12 cellular contexts compared by ENCODE assay signal in genomic region chr2:130153721-130154422, GRCh38. TPM values are rescaled to one million over a fixed set of nuclear protein-coding genes. Genes with fewer than 3 reads are reported as not detected.
DNase-seq lines count a peak whose midpoint lies in the region; ATAC-seq, FAIRE-seq and TF ChIP-seq lines count a peak whose summit lies in the region.
"Not testable (repeated sequence)": the region's sequence is repeated elsewhere in the genome, so short reads cannot be mapped to it uniquely, and the experiment has no call there.
"Had no signal": no experiment of that assay in that cellular context is flagged by ENCODE, and none has a peak within 500 bp of the region (broad histone marks: within the 10 kb centered on the region; RNA-seq: fewer than 3 reads in every experiment).

No MANE protein-coding gene starts in this region.

- not testable (repeated sequence) for H3K9me1 ChIP-seq in K562 (ENCODE audit: control insufficient read depth, insufficient read depth, low read length)

- 95% methylated on average over 15 of the region's 23 CpGs for WGBS in K562 (ENCODE audit: insufficient coverage, low coverage, missing lambda C conversion rate)

- H3K27ac ChIP-seq in K562 (ENCODE audit: extremely low read depth, low read depth, low read length); kidney (ENCODE audit: low read depth in 2 of 2, low read length in 2 of 2); lower lobe of right lung; upper lobe of right lung: not testable (repeated sequence)

- H4K20me1 ChIP-seq in K562 (replicated peaks; ENCODE audit: control insufficient read depth, insufficient read depth, low read length), result not testable (repeated sequence)

- BruUV-seq in K562 (replicated peaks; lab: Mats Ljungman, UMichigan), result not testable (repeated sequence)

- H3K4me3 ChIP-seq in K562; kidney (ENCODE audit: low read length in 2 of 2); lower lobe of right lung; upper lobe of right lung: not testable (repeated sequence)

- TF ChIP-seq CTCF in K562 (IDR thresholded peaks at IDR 0.05 in 2 of 3, conservative IDR thresholded peaks at IDR 0.05 in 1 of 3; ENCODE audit: insufficient read depth in 2 of 3, low read depth in 1 of 3, low read length in 3 of 3); kidney (IDR thresholded peaks at IDR 0.05; ENCODE audit: borderline replicate concordance, extremely low read depth, insufficient read depth); lower lobe of right lung (IDR thresholded peaks at IDR 0.05); upper lobe of right lung (IDR thresholded peaks at IDR 0.05): not testable (repeated sequence)

- not testable (repeated sequence) for ATAC-seq in K562, lower lobe of right lung, sciatic nerve, upper lobe of right lung

- CTCF ChIA-PET in K562 (lab: Yijun Ruan, JAX; ENCODE audit: low intra/inter-chr PET ratio), result not testable (repeated sequence)

- DNase-seq in GM12891 (ENCODE audit: insufficient read length, low spot score); HTR-8/SVneo (ENCODE audit: insufficient read length, low spot score); K562 (ENCODE audit: extremely low read depth in 1 of 4, low spot score in 3 of 4): not testable (repeated sequence)
- DNase-seq in kidney, result peak; percentile 52
- DNase-seq in lower lobe of right lung, result peak; percentile 21
- DNase-seq in sciatic nerve (ENCODE audit: low spot score), result peak; percentile 27
- peak; percentile 46 for DNase-seq in upper lobe of right lung

- intact Hi-C loops in K562 (cut with micrococcal nuclease); kidney (cut with DNase I); lower lobe of right lung (cut with DNase I); sciatic nerve (cut with DNase I); upper lobe of right lung (cut with DNase I): not testable (repeated sequence)

- in situ Hi-C loops in K562 (cut with MboI), result not testable (repeated sequence)

- not testable (repeated sequence) for TF ChIP-seq RAD21 in K562 (CRISPR knock-in tag; conservative IDR thresholded peaks at IDR 0.05 in 1 of 2, IDR thresholded peaks at IDR 0.05 in 1 of 2)

- not testable (repeated sequence) for H3K4me2 ChIP-seq in K562 (ENCODE audit: insufficient read depth, low read length)

- not testable (repeated sequence) for H3K9ac ChIP-seq in K562 (ENCODE audit: insufficient read depth in 1 of 2, low read depth in 2 of 2, low read length in 2 of 2); kidney (ENCODE audit: low read length in 2 of 2)

- H3K79me2 ChIP-seq in K562 (ENCODE audit: control insufficient read depth, insufficient read depth, low read length), result not testable (repeated sequence)

- not testable (repeated sequence) for TF ChIP-seq EP300 in K562 (IDR thresholded peaks at IDR 0.05; ENCODE audit: low read length)

- not testable (repeated sequence) for TF ChIP-seq POLR2A in GM12891 (IDR thresholded peaks at IDR 0.05; ENCODE audit: low read depth, low read length); K562 (conservative IDR thresholded peaks at IDR 0.05)

- H3K36me3 ChIP-seq in K562 (ENCODE audit: control insufficient read depth, insufficient read depth, low read length) (peaks cover 47% of the 10 kb centered on the region; the same call in 1 of the 3 replicates), lower lobe of right lung (peaks cover 49% of the 10 kb centered on the region)
- H3K36me3 ChIP-seq in kidney (ENCODE audit: control insufficient read depth in 1 of 2, insufficient read depth in 2 of 2, low read length in 2 of 2); upper lobe of right lung: not testable (repeated sequence)

- H3K4me1 ChIP-seq in K562 (replicated peaks in 1 of 2; ENCODE audit: control insufficient read depth in 2 of 2, insufficient read depth in 2 of 2, low read length in 2 of 2), result peaks cover 0 to 19% of the 10 kb centered on the region in 2 experiments; a peak in 3 of 5 replicates
- not testable (repeated sequence) for H3K4me1 ChIP-seq in kidney (ENCODE audit: control insufficient read depth in 1 of 2, insufficient read depth in 1 of 2, low read depth in 1 of 2, low read length in 2 of 2); lower lobe of right lung; upper lobe of right lung

- FAIRE-seq in GM12891 (lab: Jason Lieb, UNC) (peak; percentile 58), HTR-8/SVneo (lab: Jason Lieb, UNC) (peak; percentile 26), K562 (lab: Jason Lieb, UNC) (peak; percentile 32)
- not testable (repeated sequence) for FAIRE-seq in kidney (lab: Jason Lieb, UNC)

- not testable (repeated sequence) for H3K9me3 ChIP-seq in K562 (replicated peaks; ENCODE audit: control insufficient read depth, insufficient read depth, low read depth, low read length); kidney (ENCODE audit: control insufficient read depth in 1 of 2, low read length in 2 of 2); lower lobe of right lung; upper lobe of right lung

- H3K27me3 ChIP-seq in K562 (ENCODE audit: control insufficient read depth in 2 of 2, insufficient read depth in 2 of 2, low read length in 2 of 2); lower lobe of right lung (ENCODE audit: low read depth); upper lobe of right lung: not testable (repeated sequence)

- not testable (repeated sequence) for H2AFZ ChIP-seq in K562 (ENCODE audit: low read depth, low read length)

- POLR2A ChIA-PET in K562 (lab: Yijun Ruan, JAX), result not testable (repeated sequence)

RNA-seq across cellular contexts. Expression of gene CCDC74B, which starts 9.0 kb away (rescaled TPM):
- 1.7 TPM for polyA plus RNA-seq in GM12891 (2012; ENCODE audit: low read depth, missing spikeins)
- 4.0 and 15.6 TPM in 2 replicates for total RNA-seq in K562 (2011; cell fraction: chromatin; rRNA removed; ENCODE audit: low replicate concordance)
- 8.2 and 11.2 TPM in 2 replicates for total RNA-seq in K562 (2011; cell fraction: nucleolus; rRNA removed)
- 6.4 and 6.6 TPM in 2 replicates for total RNA-seq in K562 (2011; cell fraction: nucleoplasm; rRNA removed)
- total RNA-seq in K562 (2014; rRNA removed), result 0.59 and 0.65 TPM in 2 replicates
- 0.11 and 0.19 TPM in 2 replicates for total RNA-seq in K562 (2014; rRNA removed; fragmentation: Illumina TruSeq; extraction: Trizol)
- total RNA-seq in K562 (2015; rRNA removed; fragmentation: Illumina TruSeq; extraction: Trizol), result 0.25 and 0.57 TPM in 2 replicates
- total RNA-seq in K562 (2021), result 1.0 and 1.4 TPM in 2 replicates
- polyA plus RNA-seq in K562 (2011; rRNA removed), result 1.2 and 2.1 TPM in 2 replicates
- 0.68 and 1.6 TPM in 2 replicates for polyA plus RNA-seq in K562 (2011; cell fraction: cytosol; rRNA removed)
- 16.4 and 25.1 TPM in 2 replicates for polyA plus RNA-seq in K562 (2011; cell fraction: nucleus; rRNA removed)
- polyA plus RNA-seq in K562 (2012), result 2.9 and 6.0 TPM in 2 replicates
- polyA plus RNA-seq in K562 (2014; fragmentation: Illumina TruSeq; extraction: Trizol), result 0.28 and 0.45 TPM in 2 replicates
- polyA plus RNA-seq in K562 (2014; fragmentation: Nextera tagmentation; extraction: Ambion mirVana), result under 1 TPM in 1 of 2 experiments, not detected in 1; 0.04 TPM
- 1.5 and 1.6 TPM in 2 replicates for polyA plus RNA-seq in K562 (2014; rRNA removed)
- polyA minus RNA-seq in K562 (2011; rRNA and poly(A)+ RNA removed), result 0.18 and 0.42 TPM in 2 replicates
- polyA minus RNA-seq in K562 (2011; cell fraction: cytosol; rRNA and poly(A)+ RNA removed), result 0.36 TPM in 1 of 2 replicates, not detected in the other
- polyA minus RNA-seq in K562 (2011; cell fraction: nucleus; rRNA and poly(A)+ RNA removed), result 1.9 TPM in 2 replicates
- total RNA-seq in kidney, result 4.5 TPM
- 6.4 TPM for polyA plus RNA-seq in kidney (ENCODE audit: insufficient read depth, low read depth, low replicate concordance)
- total RNA-seq in lower lobe of right lung, result 7.2 TPM
- total RNA-seq in sciatic nerve, result 7.5 TPM
- total RNA-seq in upper lobe of right lung, result 0.78 TPM

RNA-seq across cellular contexts. Expression of gene POTEF, which starts 24.9 kb away (rescaled TPM):
- polyA plus RNA-seq in GM12891 (2012; ENCODE audit: low read depth, missing spikeins), result not detected
- 6.4 and 10.3 TPM in 2 replicates for total RNA-seq in K562 (2011; cell fraction: chromatin; rRNA removed; ENCODE audit: low replicate concordance)
- total RNA-seq in K562 (2011; cell fraction: nucleolus; rRNA removed), result 5.8 and 8.0 TPM in 2 replicates
- 4.4 and 6.6 TPM in 2 replicates for total RNA-seq in K562 (2011; cell fraction: nucleoplasm; rRNA removed)
- total RNA-seq in K562 (2014; rRNA removed) (0.23 and 0.33 TPM in 2 replicates), K562 (2014; rRNA removed; fragmentation: Illumina TruSeq; extraction: Trizol) (0.38 and 0.51 TPM in 2 replicates), K562 (2015; rRNA removed; fragmentation: Illumina TruSeq; extraction: Trizol) (0.33 and 0.41 TPM in 2 replicates), K562 (2021) (2.1 and 2.2 TPM in 2 replicates), kidney (not detected), lower lobe of right lung (not detected), sciatic nerve (2.0 TPM), upper lobe of right lung (not detected)
- polyA plus RNA-seq in K562 (2011; rRNA removed) (0.09 and 0.15 TPM in 2 replicates), K562 (2014; fragmentation: Illumina TruSeq; extraction: Trizol) (0.25 and 0.26 TPM in 2 replicates), K562 (2014; fragmentation: Nextera tagmentation; extraction: Ambion mirVana) (under 1 TPM in 1 of 2 experiments, not detected in 1; 0.04 TPM), K562 (2014; rRNA removed) (0.18 and 0.28 TPM in 2 replicates), kidney (ENCODE audit: insufficient read depth, low read depth, low replicate concordance) (not detected)
- polyA plus RNA-seq in K562 (2011; cell fraction: cytosol; rRNA removed), result 0.06 and 0.09 TPM in 2 replicates
- 0.90 and 2.3 TPM in 2 replicates for polyA plus RNA-seq in K562 (2011; cell fraction: nucleus; rRNA removed)
- 0.10 and 0.24 TPM in 2 replicates for polyA plus RNA-seq in K562 (2012)
- polyA minus RNA-seq in K562 (2011; rRNA and poly(A)+ RNA removed), result 0.57 and 0.74 TPM in 2 replicates
- 0.36 TPM in 1 of 2 replicates, not detected in the other for polyA minus RNA-seq in K562 (2011; cell fraction: cytosol; rRNA and poly(A)+ RNA removed)
- polyA minus RNA-seq in K562 (2011; cell fraction: nucleus; rRNA and poly(A)+ RNA removed), result 4.0 and 4.8 TPM in 2 replicates
- total RNA-seq: A673; Calu3; CD4-positive, alpha-beta T cell; CD8-positive, alpha-beta T cell had no signal
- polyA plus RNA-seq: AG04450 had no signal

RNA-seq across cellular contexts. Expression of gene SMPD4, which starts 27.5 kb away (rescaled TPM):
- 39.8 TPM for polyA plus RNA-seq in GM12891 (2012; ENCODE audit: low read depth, missing spikeins)
- 91.3 and 261 TPM in 2 replicates for total RNA-seq in K562 (2011; cell fraction: chromatin; rRNA removed; ENCODE audit: low replicate concordance)
- 155 and 168 TPM in 2 replicates for total RNA-seq in K562 (2011; cell fraction: nucleolus; rRNA removed)
- total RNA-seq in K562 (2011; cell fraction: nucleoplasm; rRNA removed), result 102 and 110 TPM in 2 replicates
- total RNA-seq in K562 (2014; rRNA removed) (46.6 and 61.6 TPM in 2 replicates), K562 (2014; rRNA removed; fragmentation: Illumina TruSeq; extraction: Trizol) (25.7 and 26.0 TPM in 2 replicates), K562 (2015; rRNA removed; fragmentation: Illumina TruSeq; extraction: Trizol) (35.7 and 39.6 TPM in 2 replicates), K562 (2021) (108 and 123 TPM in 2 replicates), kidney (41.1 TPM), lower lobe of right lung (35.7 TPM), sciatic nerve (40.4 TPM), upper lobe of right lung (41.4 TPM)
- polyA plus RNA-seq in K562 (2011; rRNA removed) (33.4 and 80.6 TPM in 2 replicates), K562 (2014; fragmentation: Illumina TruSeq; extraction: Trizol) (79.3 and 102 TPM in 2 replicates), K562 (2014; fragmentation: Nextera tagmentation; extraction: Ambion mirVana) (1 to 10 TPM; 7.5 to 8.8 TPM), K562 (2014; rRNA removed) (65.1 and 71.4 TPM in 2 replicates), kidney (ENCODE audit: insufficient read depth, low read depth, low replicate concordance) (21.6 TPM)
- 38.3 and 60.1 TPM in 2 replicates for polyA plus RNA-seq in K562 (2011; cell fraction: cytosol; rRNA removed)
- 258 and 368 TPM in 2 replicates for polyA plus RNA-seq in K562 (2011; cell fraction: nucleus; rRNA removed)
- polyA plus RNA-seq in K562 (2012), result 62.6 and 64.0 TPM in 2 replicates
- 26.6 and 35.5 TPM in 2 replicates for polyA minus RNA-seq in K562 (2011; rRNA and poly(A)+ RNA removed)
- polyA minus RNA-seq in K562 (2011; cell fraction: cytosol; rRNA and poly(A)+ RNA removed), result 63.5 and 85.1 TPM in 2 replicates
- 80.4 and 94.5 TPM in 2 replicates for polyA minus RNA-seq in K562 (2011; cell fraction: nucleus; rRNA and poly(A)+ RNA removed)

RNA-seq across cellular contexts. Expression of gene MZT2B, which starts 28.2 kb away (rescaled TPM):
- polyA plus RNA-seq in GM12891 (2012; ENCODE audit: low read depth, missing spikeins), result 247 TPM
- 10.2 and 28.9 TPM in 2 replicates for total RNA-seq in K562 (2011; cell fraction: chromatin; rRNA removed; ENCODE audit: low replicate concordance)
- total RNA-seq in K562 (2011; cell fraction: nucleolus; rRNA removed), result 71.5 and 79.0 TPM in 2 replicates
- 32.1 and 38.3 TPM in 2 replicates for total RNA-seq in K562 (2011; cell fraction: nucleoplasm; rRNA removed)
- 435 and 624 TPM in 2 replicates for total RNA-seq in K562 (2014; rRNA removed)
- 15.9 and 19.3 TPM in 2 replicates for total RNA-seq in K562 (2014; rRNA removed; fragmentation: Illumina TruSeq; extraction: Trizol)
- total RNA-seq in K562 (2015; rRNA removed; fragmentation: Illumina TruSeq; extraction: Trizol), result 102 and 115 TPM in 2 replicates
- total RNA-seq in K562 (2021), result 379 and 394 TPM in 2 replicates
- polyA plus RNA-seq in K562 (2011; rRNA removed), result 114 and 170 TPM in 2 replicates
- 101 and 352 TPM in 2 replicates for polyA plus RNA-seq in K562 (2011; cell fraction: cytosol; rRNA removed)
- polyA plus RNA-seq in K562 (2011; cell fraction: nucleus; rRNA removed), result 57.8 and 72.4 TPM in 2 replicates
- 267 and 316 TPM in 2 replicates for polyA plus RNA-seq in K562 (2012)
- 12.5 and 57.0 TPM in 2 replicates for polyA plus RNA-seq in K562 (2014; fragmentation: Illumina TruSeq; extraction: Trizol)
- 1 to 10 TPM; 5.1 to 9.3 TPM for polyA plus RNA-seq in K562 (2014; fragmentation: Nextera tagmentation; extraction: Ambion mirVana)
- polyA plus RNA-seq in K562 (2014; rRNA removed), result 321 and 383 TPM in 2 replicates
- polyA minus RNA-seq in K562 (2011; rRNA and poly(A)+ RNA removed), result 3.0 and 3.9 TPM in 2 replicates
- 41.0 and 73.4 TPM in 2 replicates for polyA minus RNA-seq in K562 (2011; cell fraction: cytosol; rRNA and poly(A)+ RNA removed)
- 24.0 and 37.5 TPM in 2 replicates for polyA minus RNA-seq in K562 (2011; cell fraction: nucleus; rRNA and poly(A)+ RNA removed)
- 160 TPM for total RNA-seq in kidney
- polyA plus RNA-seq in kidney (ENCODE audit: insufficient read depth, low read depth, low replicate concordance), result 354 TPM
- total RNA-seq in lower lobe of right lung, result 125 TPM
- total RNA-seq in sciatic nerve, result 168 TPM
- total RNA-seq in upper lobe of right lung, result 128 TPM

RNA-seq across cellular contexts. Expression of gene TUBA3E, which starts 44.4 kb away (rescaled TPM):
- not detected for polyA plus RNA-seq in GM12891 (2012; ENCODE audit: low read depth, missing spikeins)
- total RNA-seq in K562 (2011; cell fraction: chromatin; rRNA removed; ENCODE audit: low replicate concordance), result not detected in 2 replicates
- not detected in 2 replicates for total RNA-seq in K562 (2011; cell fraction: nucleolus; rRNA removed)
- not detected in 2 replicates for total RNA-seq in K562 (2011; cell fraction: nucleoplasm; rRNA removed)
- 0.14 and 0.41 TPM in 2 replicates for total RNA-seq in K562 (2014; rRNA removed)
- total RNA-seq in K562 (2014; rRNA removed; fragmentation: Illumina TruSeq; extraction: Trizol), result 0.10 TPM in 1 of 2 replicates, not detected in the other
- 0.15 and 0.25 TPM in 2 replicates for total RNA-seq in K562 (2015; rRNA removed; fragmentation: Illumina TruSeq; extraction: Trizol)
- total RNA-seq in K562 (2021), result not detected in 2 replicates
- 0.11 and 0.26 TPM in 2 replicates for polyA plus RNA-seq in K562 (2011; rRNA removed)
- polyA plus RNA-seq in K562 (2011; cell fraction: cytosol; rRNA removed), result 0.34 and 0.48 TPM in 2 replicates
- 0.34 and 0.37 TPM in 2 replicates for polyA plus RNA-seq in K562 (2011; cell fraction: nucleus; rRNA removed)
- polyA plus RNA-seq in K562 (2012), result 0.06 and 0.09 TPM in 2 replicates
- 0.22 and 0.30 TPM in 2 replicates for polyA plus RNA-seq in K562 (2014; fragmentation: Illumina TruSeq; extraction: Trizol)
- under 1 TPM in 1 of 2 experiments, not detected in 1; 0.13 TPM for polyA plus RNA-seq in K562 (2014; fragmentation: Nextera tagmentation; extraction: Ambion mirVana)
- polyA plus RNA-seq in K562 (2014; rRNA removed), result 0.09 and 0.12 TPM in 2 replicates
- 0.14 TPM in 1 of 2 replicates, not detected in the other for polyA minus RNA-seq in K562 (2011; rRNA and poly(A)+ RNA removed)
- not detected in 2 replicates for polyA minus RNA-seq in K562 (2011; cell fraction: cytosol; rRNA and poly(A)+ RNA removed)
- polyA minus RNA-seq in K562 (2011; cell fraction: nucleus; rRNA and poly(A)+ RNA removed), result not detected in 2 replicates
- total RNA-seq in kidney, result not detected
- polyA plus RNA-seq in kidney (ENCODE audit: insufficient read depth, low read depth, low replicate concordance), result not detected
- not detected for total RNA-seq in lower lobe of right lung
- total RNA-seq in sciatic nerve, result not detected
- not detected for total RNA-seq in upper lobe of right lung
- total RNA-seq: A673; Calu3; CD4-positive, alpha-beta T cell; CD8-positive, alpha-beta T cell had no signal
- polyA plus RNA-seq: AG04450 had no signal
